8 cellular contexts compared by ENCODE assay signal in genomic region chr22:50342651-50343540, GRCh38. TPM values are rescaled to one million over a fixed set of nuclear protein-coding genes. Genes with fewer than 3 reads are reported as not detected.
DNase-seq lines count a peak whose midpoint lies in the region; ATAC-seq and TF ChIP-seq lines count a peak whose summit lies in the region.

A gene with protein sequence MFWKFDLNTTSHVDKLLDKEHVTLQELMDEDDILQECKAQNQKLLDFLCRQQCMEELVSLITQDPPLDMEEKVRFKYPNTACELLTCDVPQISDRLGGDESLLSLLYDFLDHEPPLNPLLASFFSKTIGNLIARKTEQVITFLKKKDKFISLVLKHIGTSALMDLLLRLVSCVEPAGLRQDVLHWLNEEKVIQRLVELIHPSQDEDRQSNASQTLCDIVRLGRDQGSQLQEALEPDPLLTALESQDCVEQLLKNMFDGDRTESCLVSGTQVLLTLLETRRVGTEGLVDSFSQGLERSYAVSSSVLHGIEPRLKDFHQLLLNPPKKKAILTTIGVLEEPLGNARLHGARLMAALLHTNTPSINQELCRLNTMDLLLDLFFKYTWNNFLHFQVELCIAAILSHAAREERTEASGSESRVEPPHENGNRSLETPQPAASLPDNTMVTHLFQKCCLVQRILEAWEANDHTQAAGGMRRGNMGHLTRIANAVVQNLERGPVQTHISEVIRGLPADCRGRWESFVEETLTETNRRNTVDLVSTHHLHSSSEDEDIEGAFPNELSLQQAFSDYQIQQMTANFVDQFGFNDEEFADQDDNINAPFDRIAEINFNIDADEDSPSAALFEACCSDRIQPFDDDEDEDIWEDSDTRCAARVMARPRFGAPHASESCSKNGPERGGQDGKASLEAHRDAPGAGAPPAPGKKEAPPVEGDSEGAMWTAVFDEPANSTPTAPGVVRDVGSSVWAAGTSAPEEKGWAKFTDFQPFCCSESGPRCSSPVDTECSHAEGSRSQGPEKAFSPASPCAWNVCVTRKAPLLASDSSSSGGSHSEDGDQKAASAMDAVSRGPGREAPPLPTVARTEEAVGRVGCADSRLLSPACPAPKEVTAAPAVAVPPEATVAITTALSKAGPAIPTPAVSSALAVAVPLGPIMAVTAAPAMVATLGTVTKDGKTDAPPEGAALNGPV (plus strand): TSS chr22:50343327. CDS start chr22:50393909, 50,582 bp downstream.

- peak; percentile 56 for TF ChIP-seq CTCF in CD4-positive, alpha-beta T cell (IDR thresholded peaks at IDR 0.05)
- TF ChIP-seq CTCF in gastroesophageal sphincter (IDR thresholded peaks at IDR 0.05) = peak in 1 of 4 experiments; percentile 10

- H3K4me1 Mint-ChIP-seq in CD4-positive, alpha-beta T cell (ENCODE audit: low read depth) = peaks cover 7% of the 10 kb centered on the region

- peak; percentile 80 for ATAC-seq in CD4-positive, alpha-beta T cell (ENCODE audit: poor library complexity)
- ATAC-seq in GM19438 (IDR thresholded peaks at IDR 0.05; ENCODE audit: low read depth, unreplicated experiment) (peak; percentile 56), gastroesophageal sphincter (peak; percentile 87)

- H3K9me3 Mint-ChIP-seq in CD4-positive, alpha-beta T cell = no peaks in the 10 kb centered on the region

- peak; percentile 24 to 41 for TF ChIP-seq POLR2A in gastroesophageal sphincter (IDR thresholded peaks at IDR 0.05)

- H3K36me3 ChIP-seq in SJCRH30 = peaks cover 5% of the 10 kb centered on the region; the same call in 1 of the 2 replicates
- H3K36me3 ChIP-seq in gastroesophageal sphincter = no peaks in the 10 kb centered on the region

- no peak for TF ChIP-seq EP300 in gastroesophageal sphincter (IDR thresholded peaks at IDR 0.05)

- peak within 1 kb of the TSS; percentile 85 for H3K27ac ChIP-seq in CD4-positive, alpha-beta T cell (ENCODE audit: low read depth, low read length)
- H3K27ac ChIP-seq in SJCRH30 = peak within 1 kb of the TSS; percentile 41
- peak within 1 kb of the TSS; percentile 65 to 95 (median 85) for H3K27ac ChIP-seq in gastroesophageal sphincter
- peak within 1 kb of the TSS; percentile 80 for H3K27ac ChIP-seq in substantia nigra (ENCODE audit: low read depth, low read length, poor library complexity, severe bottlenecking)

- WGBS in gastroesophageal sphincter (ENCODE audit: low coverage in 1 of 2), 2 donors = 0 to 1% methylated on average over 5 to 16 of the region's 87 CpGs

- peaks cover 5% of the 10 kb centered on the region for H3K36me3 Mint-ChIP-seq in CD4-positive, alpha-beta T cell (ENCODE audit: low read depth)

- H3K4me3 Mint-ChIP-seq in CD4-positive, alpha-beta T cell = peak within 1 kb of the TSS; percentile 88

- CTCF ChIA-PET in CD4-positive, alpha-beta T cell (lab: Charles Lee) = interaction anchor here (0.6 to 2.6 kb wide), 22 partner anchors 8 to 220 kb away, joined by 3 to 18 read pairs (median 4); partner anchors contain the start of genes DENND6B, HDAC10, MAPK11 and SCO2

- H3K27ac Mint-ChIP-seq in CD4-positive, alpha-beta T cell = peak within 1 kb of the TSS; percentile 98

- intact Hi-C loops in CD4-positive, alpha-beta T cell (cut with DNase I, micrococcal nuclease) = loop anchor here (1.0 to 10.0 kb wide), 9 partner anchors 16 to 279 kb away; partner anchors contain the start of genes DENND6B (in 1 of the 2), LMF2 (in 1 of the 2), MAPK11 (in 1 of the 2) and NCAPH2 (in 1 of the 2)

- H3K4me3 ChIP-seq in SJCRH30 = peak within 1 kb of the TSS; percentile 100
- H3K4me3 ChIP-seq in gastroesophageal sphincter = peak within 1 kb of the TSS; percentile 92 to 97

- no peaks in the 10 kb centered on the region for H3K27me3 Mint-ChIP-seq in CD4-positive, alpha-beta T cell

- H3K4me1 ChIP-seq in SJCRH30 = no peaks in the 10 kb centered on the region
- H3K4me1 ChIP-seq in gastroesophageal sphincter = peaks cover 0 to 33% (median 2%) of the 10 kb centered on the region in 3 donors

- no peaks in the 10 kb centered on the region for H3K27me3 ChIP-seq in CD4-positive, alpha-beta T cell (ENCODE audit: control insufficient read depth, insufficient read depth, low read length)
- no peaks in the 10 kb centered on the region for H3K27me3 ChIP-seq in SJCRH30
- H3K27me3 ChIP-seq in gastroesophageal sphincter = no peaks in the 10 kb centered on the region

- POLR2A ChIA-PET in CD4-positive, alpha-beta T cell (lab: Charles Lee) = interaction anchor here (0.6 to 1.8 kb wide), 10 partner anchors 15 to 279 kb away, joined by 3 to 12 read pairs (median 5); partner anchors contain the start of genes DENND6B, HDAC10, SCO2 and TUBGCP6

- DNase-seq in CD4-positive, alpha-beta T cell = peak; percentile 78 to 92 (median 84)
- DNase-seq in HPDE6-E6E7 (ENCODE audit: extremely low spot score) (peak; percentile 38), SJCRH30 (peak; percentile 84 to 88), nucleus accumbens (lab: John Stamatoyannopoulos, UW) (peak in 52 of 56 donors; percentile 22 to 90 (median 68)), substantia nigra (lab: John Stamatoyannopoulos, UW) (peak in 47 of 49 donors; percentile 29 to 92 (median 69))
- DNase-seq in activated naive CD4-positive, alpha-beta T cell (lab: John Stamatoyannopoulos, UW) = peak; percentile 77 to 86 (median 82)

- H3K9me3 ChIP-seq in CD4-positive, alpha-beta T cell (ENCODE audit: control insufficient read depth, low read length) = no peaks in the 10 kb centered on the region
- H3K9me3 ChIP-seq in SJCRH30 (replicated peaks) (no peaks in the 10 kb centered on the region), gastroesophageal sphincter (no peaks in the 10 kb centered on the region)

RNA-seq across cellular contexts. Expression of the gene that starts here (rescaled TPM):
- 10 to 100 TPM; 47.1 to 48.0 TPM for total RNA-seq in CD4-positive, alpha-beta T cell
- total RNA-seq in SJCRH30 (2014; rRNA removed; shearing (Covaris generic)) = 51.6 and 60.6 TPM in 2 replicates
- total RNA-seq in gastroesophageal sphincter = 10 to 100 TPM; 52.2 to 73.5 (median 64.2) TPM

Comparison
In these comparisons a context has a peak if more than half of its experiments do, and no peak if none do; other contexts are left out.
1. Peak in every context shown above with its lines: DNase-seq, ATAC-seq, H3K4me3 ChIP-seq and H3K27ac ChIP-seq.